Comparison of ENCODE assay signal across 7 cellular contexts in the genomic region with DNA sequence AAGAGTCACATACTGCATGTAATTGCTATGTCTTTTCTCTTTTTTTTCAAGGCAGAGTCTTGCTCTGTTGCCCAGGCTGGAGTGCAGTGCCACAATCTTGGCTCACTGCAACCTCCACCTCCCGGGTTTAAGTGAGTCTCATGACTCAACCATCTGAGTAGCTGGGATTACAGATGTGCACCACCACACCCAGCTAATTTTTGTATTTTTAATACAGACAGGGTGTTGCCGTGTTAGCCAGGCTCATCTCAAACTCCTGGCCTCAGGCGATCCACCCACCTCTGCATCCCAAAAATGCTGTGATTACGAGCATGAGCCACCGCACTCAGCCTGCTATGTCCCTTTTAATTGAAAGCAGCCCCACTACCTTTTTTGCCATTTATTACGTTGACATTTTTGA. TPM values are rescaled to one million over a fixed set of nuclear protein-coding genes. Genes with fewer than 3 reads are reported as not detected.
DNase-seq lines count a peak whose midpoint lies in the region; ATAC-seq and TF ChIP-seq lines count a peak whose summit lies in the region.
"Not testable (repeated sequence)": the region's sequence is repeated elsewhere in the genome, so short reads cannot be mapped to it uniquely, and the experiment has no call there.

No MANE protein-coding gene starts in this region.

- CTCF ChIA-PET in mammary epithelial cell (lab: Charles Lee; ENCODE audit: low non-redundant PET): not testable (repeated sequence)

- not testable (repeated sequence) for H3K9me3 ChIP-seq in RWPE2 (ENCODE audit: severe bottlenecking); mammary epithelial cell (replicated peaks; ENCODE audit: insufficient read depth, low read length); fibroblast of lung (ENCODE audit: control insufficient read depth, insufficient read depth, low read depth, low read length); left ventricle myocardium inferior (replicated peaks); osteoblast (ENCODE audit: low read depth, low read length)

- peaks cover 44% of the 10 kb centered on the region for H3K36me3 ChIP-seq in RWPE2 (ENCODE audit: low read depth)
- H3K36me3 ChIP-seq in mammary epithelial cell (ENCODE audit: insufficient read depth, low read length): peaks cover 30% of the 10 kb centered on the region
- H3K36me3 ChIP-seq in fibroblast of lung (ENCODE audit: control insufficient read depth, insufficient read depth, low read length): peaks cover 12% of the 10 kb centered on the region
- H3K36me3 ChIP-seq in left ventricle myocardium inferior: peaks cover 60% of the 10 kb centered on the region
- H3K36me3 ChIP-seq in osteoblast (ENCODE audit: insufficient read depth, low read length): peaks cover 60% of the 10 kb centered on the region

- DNase-seq in AG20443 (ENCODE audit: low spot score) (peak; percentile 30), GM04504 (ENCODE audit: low read depth) (peak; percentile 67), mammary epithelial cell (peak; percentile 65)
- DNase-seq in RWPE2 (ENCODE audit: low spot score); fibroblast of lung (ENCODE audit: low read depth in 2 of 2); left ventricle myocardium inferior; osteoblast (ENCODE audit: insufficient read length, low spot score, missing footprints): not testable (repeated sequence)

- dilution Hi-C loops in mammary epithelial cell (cut with HindIII; ENCODE audit: low sequenced_read_pairs): loop anchor here (5.0 kb wide), 1 partner anchor 38 kb away; no protein-coding TSS in a partner anchor

- TF ChIP-seq CTCF in RWPE2 (IDR thresholded peaks at IDR 0.05; ENCODE audit: poor library complexity, severe bottlenecking); mammary epithelial cell (conservative IDR thresholded peaks at IDR 0.05 in 1 of 2, IDR thresholded peaks at IDR 0.05 in 1 of 2; ENCODE audit: extremely low read depth in 1 of 2, insufficient read depth in 1 of 2, low read depth in 1 of 2, low read length in 2 of 2); fibroblast of lung (conservative IDR thresholded peaks at IDR 0.05 in 1 of 2, IDR thresholded peaks at IDR 0.05 in 1 of 2; ENCODE audit: low read depth in 1 of 2, low read length in 2 of 2); left ventricle myocardium inferior (IDR thresholded peaks at IDR 0.05; ENCODE audit: borderline replicate concordance); osteoblast (IDR thresholded peaks at IDR 0.05; ENCODE audit: extremely low read depth, low read depth, low read length): not testable (repeated sequence)

- BruUV-seq in mammary epithelial cell (replicated peaks; lab: Mats Ljungman, UMichigan): not testable (repeated sequence)

- H4K20me1 ChIP-seq in mammary epithelial cell (ENCODE audit: insufficient read depth, low read length); fibroblast of lung (ENCODE audit: control insufficient read depth, extremely low read depth, insufficient read depth, low read length); osteoblast (ENCODE audit: insufficient read depth, low read length): not testable (repeated sequence)

- H3K4me3 ChIP-seq in RWPE2 (ENCODE audit: severe bottlenecking); mammary epithelial cell (replicated peaks in 1 of 3; ENCODE audit: insufficient read depth in 1 of 3, low read depth in 2 of 3, low read length in 3 of 3); fibroblast of lung (replicated peaks in 1 of 4; ENCODE audit: control extremely low read depth in 1 of 4, insufficient read depth in 1 of 4, low read depth in 3 of 4, low read length in 4 of 4); left ventricle myocardium inferior; osteoblast (ENCODE audit: insufficient read depth, low read length): not testable (repeated sequence)

- H3K4me2 ChIP-seq in mammary epithelial cell (ENCODE audit: insufficient read depth, low read depth, low read length); fibroblast of lung (ENCODE audit: extremely low read depth, insufficient read depth, low read length); osteoblast (ENCODE audit: insufficient read depth, low read length): not testable (repeated sequence)

- H2AFZ ChIP-seq in mammary epithelial cell (ENCODE audit: low read depth, low read length); fibroblast of lung (ENCODE audit: low read length); osteoblast (ENCODE audit: low read length): not testable (repeated sequence)

- ATAC-seq in RWPE2 (ENCODE audit: low read depth): peak; percentile 15; the same call in 1 of the 3 replicates

- H3K9ac ChIP-seq in mammary epithelial cell (ENCODE audit: insufficient read depth, low read length); fibroblast of lung (ENCODE audit: insufficient read depth, low read length): not testable (repeated sequence)

- peaks cover 26% of the 10 kb centered on the region for H3K4me1 ChIP-seq in RWPE2 (ENCODE audit: insufficient read depth, poor library complexity, severe bottlenecking)
- H3K4me1 ChIP-seq in mammary epithelial cell (ENCODE audit: insufficient read depth, low read length): peaks cover 32% of the 10 kb centered on the region
- peaks cover 18% of the 10 kb centered on the region for H3K4me1 ChIP-seq in fibroblast of lung (ENCODE audit: control insufficient read depth, extremely low read depth, insufficient read depth, low read length)
- peaks cover 32% of the 10 kb centered on the region for H3K4me1 ChIP-seq in left ventricle myocardium inferior
- peaks cover 22% of the 10 kb centered on the region for H3K4me1 ChIP-seq in osteoblast (ENCODE audit: insufficient read depth, low read length)

- intact Hi-C loops in mammary epithelial cell (cut with micrococcal nuclease): loop anchor here (2.0 to 5.0 kb wide), 3 partner anchors 46 to 118 kb away; no protein-coding TSS in a partner anchor
- intact Hi-C loops in left ventricle myocardium inferior (cut with micrococcal nuclease): not testable (repeated sequence)

- H3K27ac ChIP-seq in RWPE2 (ENCODE audit: poor library complexity, severe bottlenecking) (peak overlapping the region; percentile 86), mammary epithelial cell (ENCODE audit: insufficient read depth, low read depth, low read length) (peak overlapping the region; percentile 80), fibroblast of lung (ENCODE audit: insufficient read depth, low read length) (peak overlapping the region; percentile 60), left ventricle myocardium inferior (replicated peaks) (peak overlapping the region; percentile 61), osteoblast (ENCODE audit: low read depth, low read length) (peak overlapping the region; percentile 80)

- H3K27me3 ChIP-seq in RWPE2 (ENCODE audit: insufficient read depth, poor library complexity, severe bottlenecking); mammary epithelial cell (ENCODE audit: insufficient read depth, low read length); fibroblast of lung (ENCODE audit: control insufficient read depth, insufficient read depth, low read length); left ventricle myocardium inferior (ENCODE audit: low read depth); osteoblast (ENCODE audit: insufficient read depth, low read length): not testable (repeated sequence)

- in situ Hi-C loops in mammary epithelial cell (cut with MboI; ENCODE audit: low sequenced_read_pairs in 2 of 2): loop anchor here in 1 of 2 donors (25.0 kb wide), 1 partner anchor 108 kb away; no protein-coding TSS in a partner anchor

- WGBS in mammary epithelial cell (ENCODE audit: low coverage, missing lambda C conversion rate): 20% methylated on average over 6 of the region's 6 CpGs

- peaks cover 41% of the 10 kb centered on the region for H3K79me2 ChIP-seq in mammary epithelial cell (ENCODE audit: insufficient read depth, low read length)
- not testable (repeated sequence) for H3K79me2 ChIP-seq in fibroblast of lung (ENCODE audit: control insufficient read depth, insufficient read depth, low read length); osteoblast (ENCODE audit: insufficient read depth, low read length)

RNA-seq across cellular contexts. Expression of a gene that starts 47.3 kb away (rescaled TPM):
- total RNA-seq in mammary epithelial cell (100 to 1,000 TPM in 1 of 2 donors, 10 to 100 TPM in 1; 56.2 to 113 TPM), fibroblast of lung (12.1 and 21.3 TPM in 2 replicates), left ventricle myocardium inferior (24.6 TPM), osteoblast (89.8 and 94.6 TPM in 2 replicates)
- polyA plus RNA-seq in mammary epithelial cell (36.9 TPM), fibroblast of lung (26.8 and 37.6 TPM in 2 replicates)
- polyA minus RNA-seq in mammary epithelial cell (14.3 TPM), fibroblast of lung (ENCODE audit: low replicate concordance) (1.1 and 6.2 TPM in 2 replicates)
- polyA plus RNA-seq in fibroblast of lung (2012): 14.1 and 17.9 TPM in 2 replicates
